ENCODE assay signal across 16 cellular contexts in the genomic region with DNA sequence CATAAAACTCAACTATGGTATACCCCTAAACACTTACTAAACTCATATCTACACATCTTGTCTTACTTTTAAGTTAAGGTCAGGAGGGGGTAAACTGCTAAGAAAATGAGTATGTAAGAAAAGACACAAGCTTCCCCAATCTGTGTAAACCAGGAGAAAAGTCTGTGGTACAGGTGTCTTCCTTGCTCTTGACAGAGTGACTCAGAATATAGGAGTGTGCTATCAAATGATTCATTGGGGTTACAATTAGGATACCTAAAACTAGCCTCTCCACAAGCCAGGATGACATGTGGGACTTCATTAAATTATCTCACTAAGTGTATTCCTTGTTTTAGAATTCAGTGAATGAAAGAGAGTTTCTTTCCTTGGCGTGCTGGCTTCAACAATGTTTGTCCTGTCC.
DNase-seq lines count a peak whose midpoint lies in the region; ATAC-seq and TF ChIP-seq lines count a peak whose summit lies in the region.
"Had no signal": no experiment of that assay in that cellular context is flagged by ENCODE, and none has a peak within 500 bp of the region (broad histone marks: within the 10 kb centered on the region; RNA-seq: fewer than 3 reads in every experiment).

No MANE protein-coding gene starts in this region.

- peak overlapping the region; percentile 42 for H3K27ac Mint-ChIP-seq in CD4-positive, alpha-beta T cell
- H3K27ac Mint-ChIP-seq: H9 had no signal

- no peak for TF ChIP-seq CTCF in CD4-positive, alpha-beta T cell (IDR thresholded peaks at IDR 0.05)
- no peak for TF ChIP-seq CTCF in ascending aorta (IDR thresholded peaks at IDR 0.05)
- no peak for TF ChIP-seq CTCF in coronary artery (IDR thresholded peaks at IDR 0.05)

- no peaks in the 10 kb centered on the region for H3K79me2 ChIP-seq in GM23248 (ENCODE audit: insufficient read depth)

- no peak overlapping the region for H3K4me2 ChIP-seq in GM23248 (ENCODE audit: unreplicated experiment)
- H3K4me2 ChIP-seq: KMS-11 had no signal

- H3K4me1 ChIP-seq in GM23248 (ENCODE audit: insufficient read depth) (peaks cover 18% of the 10 kb centered on the region), ascending aorta (peaks cover 6 to 41% of the 10 kb centered on the region in 2 donors)

- H3K9ac ChIP-seq in GM23248, result no peak overlapping the region
- H3K9ac ChIP-seq: KMS-11 had no signal

- H3K36me3 ChIP-seq in GM23248 (ENCODE audit: low read depth) (peaks cover 18% of the 10 kb centered on the region), ascending aorta (peaks cover 15 to 16% of the 10 kb centered on the region in 2 donors)

- CTCF ChIA-PET in CD4-positive, alpha-beta T cell (lab: Charles Lee), result no interaction called here

- H3K9me2 ChIP-seq in GM23248 (ENCODE audit: insufficient read depth), result no peaks in the 10 kb centered on the region

- H3K4me3 ChIP-seq in GM23248, result no peak overlapping the region
- no peak overlapping the region for H3K4me3 ChIP-seq in ascending aorta
- H3K4me3 ChIP-seq in coronary artery, result no peak overlapping the region
- H3K4me3 ChIP-seq: GM12878, SK-N-MC had no signal

- peaks cover 11% of the 10 kb centered on the region; the same call in 1 of the 2 replicates for H3F3A ChIP-seq in GM23248 (ENCODE audit: insufficient read depth)

- no peak overlapping the region for H3K4me3 Mint-ChIP-seq in CD4-positive, alpha-beta T cell
- H3K4me3 Mint-ChIP-seq: H9 had no signal

- no peaks in the 10 kb centered on the region for H3K27me3 ChIP-seq in CD4-positive, alpha-beta T cell (ENCODE audit: control insufficient read depth, insufficient read depth, low read length)
- H3K27me3 ChIP-seq in GM23248 (replicated peaks; ENCODE audit: insufficient read depth) (no peaks in the 10 kb centered on the region), ascending aorta (no peaks in the 10 kb centered on the region)

- intact Hi-C loops in CD4-positive, alpha-beta T cell (cut with DNase I, micrococcal nuclease), result no loop called here
- intact Hi-C loops in ascending aorta (cut with DNase I), result loop anchor here (5.0 kb wide), 4 partner anchors 45 to 425 kb away; a partner anchor contains a TSS

- WGBS in GM23248 (ENCODE audit: low coverage in 1 of 2, low lambda C conversion rate in 2 of 2, missing lambda C conversion rate in 2 of 2), 2 experiments, result 100% methylated on average over 1 of the region's 1 CpG

- H3K27ac ChIP-seq in CD4-positive, alpha-beta T cell (ENCODE audit: low read depth, low read length), result no peak overlapping the region
- H3K27ac ChIP-seq in GM23248, result no peak overlapping the region
- peak overlapping the region; percentile 65 to 83 for H3K27ac ChIP-seq in ascending aorta
- peak overlapping the region in 1 of 2 donors; percentile 57 for H3K27ac ChIP-seq in coronary artery
- H3K27ac ChIP-seq: KMS-11, SK-N-MC had no signal

- H2AFZ ChIP-seq in GM23248, result no peak overlapping the region

- DNase-seq in CD4-positive, alpha-beta T cell, result no peak
- DNase-seq in GM23248 (peak; percentile 5), ascending aorta (ENCODE audit: low spot score in 2 of 2) (no peak), myocyte (ENCODE audit: low read depth) (peak; percentile 35), NCI-H1105 treated with DMSO at 0.1 percent for 48 hours (lab: John Stamatoyannopoulos, UW) (no peak), NCI-H446 treated with DMSO at 0.1 percent for 48 hours (lab: John Stamatoyannopoulos, UW) (no peak), activated gamma-delta T cell treated with Interleukin-2 at 50 U/mL for 16 hours (no peak), coronary artery (ENCODE audit: low spot score) (no peak)
- DNase-seq: H9; NCI-H1417; NCI-H2029; NCI-H69; NK-92 treated with Interleukin-12 subunit alpha and Interleukin-12 subunit beta, amount 100 ng/mL, for 24 hours had no signal

- no peaks in the 10 kb centered on the region for H3K9me3 ChIP-seq in CD4-positive, alpha-beta T cell (ENCODE audit: control insufficient read depth, low read length)
- H3K9me3 ChIP-seq in GM23248 (ENCODE audit: low read depth), result no peaks in the 10 kb centered on the region
- no peaks in the 10 kb centered on the region for H3K9me3 ChIP-seq in ascending aorta

- no peak for ATAC-seq in CD4-positive, alpha-beta T cell (ENCODE audit: poor library complexity)
- ATAC-seq: GM12878 had no signal

- H3K36me3 Mint-ChIP-seq in CD4-positive, alpha-beta T cell (ENCODE audit: low read depth), result peaks cover 80% of the 10 kb centered on the region

- H4K20me1 ChIP-seq in GM23248 (ENCODE audit: insufficient read depth), result no peaks in the 10 kb centered on the region

- H3K27me3 Mint-ChIP-seq in CD4-positive, alpha-beta T cell, result no peaks in the 10 kb centered on the region

- POLR2A ChIA-PET in CD4-positive, alpha-beta T cell (lab: Charles Lee), result no interaction called here

- no peaks in the 10 kb centered on the region for H3K9me3 Mint-ChIP-seq in CD4-positive, alpha-beta T cell
- H3K9me3 Mint-ChIP-seq: H9 had no signal

- in situ Hi-C loops in GM23248 (cut with MboI), result no loop called here

- H3K4me1 Mint-ChIP-seq in CD4-positive, alpha-beta T cell (ENCODE audit: low read depth), result peaks cover 22% of the 10 kb centered on the region

Comparison
In these comparisons a context has a peak if more than half of its experiments do, and no peak if none do; other contexts are left out.
1. DNase-seq: peak in GM23248 (single experiment) and myocyte (single experiment); none in CD4-positive, alpha-beta T cell (0 of 10), ascending aorta (0 of 2), NCI-H1105 treated with DMSO at 0.1 percent for 48 hours (single experiment), NCI-H446 treated with DMSO at 0.1 percent for 48 hours (single experiment), activated gamma-delta T cell treated with Interleukin-2 at 50 U/mL for 16 hours (single experiment) and coronary artery (single experiment).
2. H3K27ac ChIP-seq: peak in ascending aorta (2 of 2); none in CD4-positive, alpha-beta T cell (single experiment) and GM23248 (single experiment).